Comparison of ENCODE assay signal across 1 cellular context in genomic region chr20:53706511-53707031, GRCh38.
TF ChIP-seq lines count a peak whose summit lies in the region.

No MANE protein-coding gene starts in this region.

TF ChIP-seq in GM12878, 131 proteins besides CTCF, POLR2A, EP300 and RAD21 (continued from another document):
- TF ChIP-seq WRNIP1 (IDR thresholded peaks at IDR 0.05; ENCODE audit: borderline replicate concordance, low read depth, low read length), result no peak
- TF ChIP-seq ZBED1 (IDR thresholded peaks at IDR 0.05; ENCODE audit: borderline replicate concordance), result no peak
- no peak for TF ChIP-seq ESRRA (IDR thresholded peaks at IDR 0.05; ENCODE audit: low read length)
- TF ChIP-seq FOXK2 (IDR thresholded peaks at IDR 0.05), result no peak
- no peak for TF ChIP-seq CBFB (IDR thresholded peaks at IDR 0.05; ENCODE audit: low read depth)
- TF ChIP-seq PKNOX1 (IDR thresholded peaks at IDR 0.05), result no peak
- TF ChIP-seq NR2C2 (IDR thresholded peaks at IDR 0.05; ENCODE audit: borderline replicate concordance, control insufficient read depth, insufficient read length, low read depth), result no peak
- TF ChIP-seq SUPT20H (IDR thresholded peaks at IDR 0.05; ENCODE audit: borderline replicate concordance, control insufficient read depth, low read depth, low read length), result no peak
- TF ChIP-seq ZNF384 (IDR thresholded peaks at IDR 0.05; ENCODE audit: borderline replicate concordance, low read depth, low read length), result no peak
- no peak for TF ChIP-seq MYC (IDR thresholded peaks at IDR 0.05; ENCODE audit: insufficient read depth, insufficient read length, insufficient replicate concordance, low read length, severe bottlenecking)
- TF ChIP-seq IRF3 (IDR thresholded peaks at IDR 0.05), result no peak
- no peak for TF ChIP-seq DPF2 (IDR thresholded peaks at IDR 0.05)
- no peak for TF ChIP-seq NBN (IDR thresholded peaks at IDR 0.05)
- TF ChIP-seq ATF2 (IDR thresholded peaks at IDR 0.05; ENCODE audit: low read length), result peak; percentile 74
- TF ChIP-seq HCFC1 (IDR thresholded peaks at IDR 0.05; ENCODE audit: low read length), result no peak
- no peak for TF ChIP-seq PRDM15 (CRISPR knock-in tag; IDR thresholded peaks at IDR 0.05)
- no peak for TF ChIP-seq LARP7 (IDR thresholded peaks at IDR 0.05)
- no peak for TF ChIP-seq ZNF622 (IDR thresholded peaks at IDR 0.05)
- TF ChIP-seq RCOR1 (conservative IDR thresholded peaks at IDR 0.05; ENCODE audit: low read depth, low read length), result 0 out of 2 replicates have a peak, but pooled peaks have one; percentile 32
- TF ChIP-seq ASH2L (IDR thresholded peaks at IDR 0.05; ENCODE audit: borderline replicate concordance, low read depth), result no peak
- no peak for TF ChIP-seq ZNF24 (IDR thresholded peaks at IDR 0.05)
- TF ChIP-seq GABPA (IDR thresholded peaks at IDR 0.05; ENCODE audit: low read depth), result no peak
- TF ChIP-seq SMAD1 (IDR thresholded peaks at IDR 0.05; ENCODE audit: low read depth, partially characterized antibody), result no peak
- TF ChIP-seq YBX1 (IDR thresholded peaks at IDR 0.05), result no peak
- no peak for TF ChIP-seq TCF3 (IDR thresholded peaks at IDR 0.05; ENCODE audit: borderline replicate concordance, insufficient read depth, low read depth, low read length)
- TF ChIP-seq SKIL (IDR thresholded peaks at IDR 0.05; ENCODE audit: low read depth, poor library complexity, severe bottlenecking), result peak; percentile 53
- TF ChIP-seq JUND (IDR thresholded peaks at IDR 0.05; ENCODE audit: low read depth, low read length), result no peak
- TF ChIP-seq ZNF687 (IDR thresholded peaks at IDR 0.05), result peak; percentile 83
- peak; percentile 21; the same call in 1 of the 2 replicates for TF ChIP-seq ZNF592 (IDR thresholded peaks at IDR 0.05)
- TF ChIP-seq HDAC2 (IDR thresholded peaks at IDR 0.05), result no peak
- TF ChIP-seq SIX5 (IDR thresholded peaks at IDR 0.05; ENCODE audit: low read depth, low read length, severe bottlenecking), result no peak
- no peak for TF ChIP-seq POLR2AphosphoS5 (IDR thresholded peaks at IDR 0.05; ENCODE audit: low read length)
- TF ChIP-seq GATAD2B (conservative IDR thresholded peaks at IDR 0.05; ENCODE audit: low read depth), result 0 out of 2 replicates have a peak, but pooled peaks have one; percentile 9
- TF ChIP-seq NFYA (IDR thresholded peaks at IDR 0.05; ENCODE audit: borderline replicate concordance, low read depth, low read length), result no peak
- TF ChIP-seq REST (IDR thresholded peaks at IDR 0.05; ENCODE audit: low read depth, low read length), result no peak
- no peak for TF ChIP-seq EZH2 (IDR thresholded peaks at IDR 0.05; ENCODE audit: borderline replicate concordance, control insufficient read depth, low read depth, low read length)
